1 cellular context compared by ENCODE assay signal in the genomic region with DNA sequence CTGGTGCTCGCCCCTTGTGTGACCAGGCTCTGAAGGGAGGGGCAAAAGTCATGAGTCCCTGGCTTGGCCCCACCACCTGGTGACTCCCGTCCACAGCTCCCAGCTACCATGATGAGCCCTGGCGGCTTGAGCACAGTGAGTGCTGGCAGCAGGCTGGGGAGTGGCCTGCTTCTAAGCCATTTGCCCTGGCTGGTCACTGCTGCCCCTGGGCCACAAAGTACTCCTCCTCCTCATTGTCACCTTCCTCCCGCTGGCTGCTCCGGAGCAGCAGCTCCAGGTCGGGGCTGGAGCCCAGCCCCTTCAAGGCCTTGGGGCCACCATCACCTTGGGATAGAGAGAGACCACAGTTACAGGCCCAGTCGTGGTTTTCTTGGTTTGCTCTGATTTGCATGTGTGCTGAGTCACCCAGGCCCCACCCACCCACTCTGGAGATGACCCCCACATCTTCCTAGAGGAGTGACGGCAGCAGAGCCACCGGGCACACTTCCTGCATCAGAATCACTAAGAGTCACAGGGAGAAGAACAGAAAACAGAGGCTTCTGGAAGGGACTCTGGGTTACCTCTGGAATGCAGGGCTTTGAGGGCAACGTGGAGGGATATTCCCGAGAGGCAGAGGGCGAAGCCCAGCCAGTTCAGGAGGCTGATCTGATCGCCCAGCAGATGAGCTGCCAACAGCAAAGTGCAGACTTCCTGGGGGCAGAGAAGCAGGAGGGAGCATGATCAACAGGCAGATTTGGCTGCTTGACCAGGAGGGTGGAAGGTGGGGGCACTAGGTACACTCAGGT.
TF ChIP-seq lines count a peak whose summit lies in the region.

No MANE protein-coding gene starts in this region.

TF ChIP-seq in GM12878, 131 proteins besides CTCF, POLR2A, EP300 and RAD21 (continued from another document):
- TF ChIP-seq, protein P1, sequence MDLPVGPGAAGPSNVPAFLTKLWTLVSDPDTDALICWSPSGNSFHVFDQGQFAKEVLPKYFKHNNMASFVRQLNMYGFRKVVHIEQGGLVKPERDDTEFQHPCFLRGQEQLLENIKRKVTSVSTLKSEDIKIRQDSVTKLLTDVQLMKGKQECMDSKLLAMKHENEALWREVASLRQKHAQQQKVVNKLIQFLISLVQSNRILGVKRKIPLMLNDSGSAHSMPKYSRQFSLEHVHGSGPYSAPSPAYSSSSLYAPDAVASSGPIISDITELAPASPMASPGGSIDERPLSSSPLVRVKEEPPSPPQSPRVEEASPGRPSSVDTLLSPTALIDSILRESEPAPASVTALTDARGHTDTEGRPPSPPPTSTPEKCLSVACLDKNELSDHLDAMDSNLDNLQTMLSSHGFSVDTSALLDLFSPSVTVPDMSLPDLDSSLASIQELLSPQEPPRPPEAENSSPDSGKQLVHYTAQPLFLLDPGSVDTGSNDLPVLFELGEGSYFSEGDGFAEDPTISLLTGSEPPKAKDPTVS (IDR thresholded peaks at IDR 0.05; ENCODE audit: low read depth, low read length) = no peak
- TF ChIP-seq TBL1XR1 (IDR thresholded peaks at IDR 0.05; ENCODE audit: low read depth, low read length) = no peak
